In genomic region chr11:134036484-134037092, GRCh38 we compare ENCODE assay signal across 8 cellular contexts. TPM values are rescaled to one million over a fixed set of nuclear protein-coding genes. Genes with fewer than 3 reads are reported as not detected.
DNase-seq lines count a peak whose midpoint lies in the region; ATAC-seq, FAIRE-seq and TF ChIP-seq lines count a peak whose summit lies in the region.

No MANE protein-coding gene starts in this region.

- peak overlapping the region; percentile 78 for H3K4me2 ChIP-seq in mesenchymal stem cell (ENCODE audit: low read length, poor library complexity, severe bottlenecking)

- peak overlapping the region; percentile 77 for H3K4me3 Mint-ChIP-seq in activated naive CD4-positive, alpha-beta T cell treated with anti-CD3 and anti-CD28 coated beads for 36 hours

- peak overlapping the region; percentile 6 for H2AFZ ChIP-seq in mesenchymal stem cell (ENCODE audit: low read depth, low read length)

- H3K36me3 ChIP-seq in bronchial epithelial cell (ENCODE audit: control insufficient read depth, insufficient read depth, low read length) (no peaks in the 10 kb centered on the region), mesenchymal stem cell (ENCODE audit: control insufficient read depth in 1 of 2, insufficient read depth in 2 of 2, low read depth in 1 of 2, low read length in 2 of 2) (no peaks in the 10 kb centered on the region), upper lobe of right lung (no peaks in the 10 kb centered on the region)

- H3K27ac ChIP-seq in mesenchymal stem cell (ENCODE audit: low read length, poor library complexity, severe bottlenecking), result no peak overlapping the region
- peak overlapping the region; percentile 87 for H3K27ac ChIP-seq in upper lobe of right lung

- H3K18ac ChIP-seq in mesenchymal stem cell (ENCODE audit: low read depth in 1 of 2, low read length in 2 of 2), result peak overlapping the region; percentile 26 to 89

- TF ChIP-seq CTCF in bronchial epithelial cell (IDR thresholded peaks at IDR 0.05; ENCODE audit: insufficient read depth, low read length, severe bottlenecking) (no peak), upper lobe of right lung (IDR thresholded peaks at IDR 0.05) (no peak)

- H3K4me1 ChIP-seq in mesenchymal stem cell (ENCODE audit: control insufficient read depth, insufficient read depth, low read depth, low read length) (peaks cover 23% of the 10 kb centered on the region), upper lobe of right lung (peaks cover 29% of the 10 kb centered on the region)

- H3K27me3 ChIP-seq in bronchial epithelial cell (ENCODE audit: control insufficient read depth, insufficient read depth, low read length), result no peaks in the 10 kb centered on the region
- peaks cover 29 to 31% of the 10 kb centered on the region in 2 experiments for H3K27me3 ChIP-seq in mesenchymal stem cell (ENCODE audit: control insufficient read depth in 1 of 2, insufficient read depth in 1 of 2, low read length in 2 of 2)
- no peaks in the 10 kb centered on the region for H3K27me3 ChIP-seq in upper lobe of right lung

- H3K4me1 Mint-ChIP-seq in activated naive CD4-positive, alpha-beta T cell treated with anti-CD3 and anti-CD28 coated beads for 36 hours (ENCODE audit: low read depth), result peaks cover 51% of the 10 kb centered on the region

- peak overlapping the region; percentile 70 for H3K27ac Mint-ChIP-seq in activated naive CD4-positive, alpha-beta T cell treated with anti-CD3 and anti-CD28 coated beads for 36 hours

- H4K91ac ChIP-seq in mesenchymal stem cell (ENCODE audit: low read length), result peak overlapping the region; percentile 53

- peak overlapping the region; percentile 50 for H3K4me3 ChIP-seq in bronchial epithelial cell (ENCODE audit: low read depth, low read length)
- peak overlapping the region; percentile 69 to 87 for H3K4me3 ChIP-seq in mesenchymal stem cell (ENCODE audit: insufficient read depth in 1 of 2, low read depth in 1 of 2, low read length in 2 of 2)
- H3K4me3 ChIP-seq in upper lobe of right lung, result peak overlapping the region; percentile 80

- H3K79me1 ChIP-seq in mesenchymal stem cell (replicated peaks; ENCODE audit: low read length, poor library complexity, severe bottlenecking), result no peaks in the 10 kb centered on the region

- H2BK120ac ChIP-seq in mesenchymal stem cell (ENCODE audit: low read depth, low read length), result peak overlapping the region; percentile 23

- no peaks in the 10 kb centered on the region for H3K27me3 Mint-ChIP-seq in activated naive CD4-positive, alpha-beta T cell treated with anti-CD3 and anti-CD28 coated beads for 36 hours (ENCODE audit: low read depth)

- ATAC-seq in upper lobe of right lung, result no peak

- peak overlapping the region; percentile 6 for H2BK15ac ChIP-seq in mesenchymal stem cell (ENCODE audit: low read depth, poor library complexity, severe bottlenecking)

- no peaks in the 10 kb centered on the region for H3K9me3 ChIP-seq in mesenchymal stem cell (ENCODE audit: control insufficient read depth, low read length)
- H3K9me3 ChIP-seq in upper lobe of right lung, result no peaks in the 10 kb centered on the region

- no peak for FAIRE-seq in bronchial epithelial cell (lab: Jason Lieb, UNC)

- intact Hi-C loops in activated naive CD4-positive, alpha-beta T cell treated with anti-CD3 and anti-CD28 coated beads for 36 hours (cut with micrococcal nuclease), result loop anchor here (1.0 to 2.0 kb wide), 5 partner anchors 32 to 188 kb away; partner anchors contain the start of gene VPS26B
- intact Hi-C loops in upper lobe of right lung (cut with DNase I), result no loop called here

- CTCF ChIA-PET in activated naive CD4-positive, alpha-beta T cell treated with anti-CD3 and anti-CD28 coated beads for 36 hours (lab: Charles Lee), result interaction anchor here (0.6 to 1.9 kb wide), 3 partner anchors 56 to 204 kb away, joined by 3 to 11 read pairs (median 4); no protein-coding TSS in a partner anchor

- peak overlapping the region in 1 of 2 experiments; percentile 42 for H2BK12ac ChIP-seq in mesenchymal stem cell (ENCODE audit: low read length in 2 of 2)

- peak; percentile 22 for DNase-seq in activated naive CD4-positive, alpha-beta T cell treated with anti-CD3 and anti-CD28 coated beads for 36 hours
- DNase-seq in activated naive CD4-positive, alpha-beta T cell treated with Interleukin-2 at 50 U/mL for 16 hours, result no peak
- DNase-seq in bronchial epithelial cell (ENCODE audit: low read depth) (no peak), mesenchymal stem cell (peak; percentile 28), upper lobe of right lung (no peak), kidney tubule cell (ENCODE audit: low spot score) (no peak), NCI-H1694 treated with DMSO at 0.1 percent for 48 hours (lab: John Stamatoyannopoulos, UW) (no peak), NCI-H226 (no peak)

- peak overlapping the region in 1 of 2 experiments; percentile 81 for H3K23ac ChIP-seq in mesenchymal stem cell (ENCODE audit: low read length in 2 of 2)

- H2AK5ac ChIP-seq in mesenchymal stem cell (ENCODE audit: low read length, severe bottlenecking), result no peak overlapping the region

- no peak overlapping the region for H3K14ac ChIP-seq in mesenchymal stem cell (ENCODE audit: low read length in 2 of 2)

- no peaks in the 10 kb centered on the region for H3K9me3 Mint-ChIP-seq in activated naive CD4-positive, alpha-beta T cell treated with anti-CD3 and anti-CD28 coated beads for 36 hours

- H3K36me3 Mint-ChIP-seq in activated naive CD4-positive, alpha-beta T cell treated with anti-CD3 and anti-CD28 coated beads for 36 hours (ENCODE audit: low read depth), result no peaks in the 10 kb centered on the region

- H3K4ac ChIP-seq in mesenchymal stem cell (ENCODE audit: low read depth in 1 of 2, low read length in 2 of 2), result peak overlapping the region; percentile 39 to 82

- no peak overlapping the region for H2BK5ac ChIP-seq in mesenchymal stem cell (ENCODE audit: low read depth, low read length, poor library complexity, severe bottlenecking)

- H4K8ac ChIP-seq in mesenchymal stem cell (ENCODE audit: low read length), result peak overlapping the region; percentile 77

- 18% methylated on average over 17 of the region's 37 CpGs for WGBS in mesenchymal stem cell

- H3K9ac ChIP-seq in mesenchymal stem cell (ENCODE audit: low read length), result peak overlapping the region; percentile 79

RNA-seq across cellular contexts. Expression of gene JAM3, which starts 32.3 kb away (rescaled TPM):
- 1 to 10 TPM; 4.0 to 6.4 TPM for total RNA-seq in activated naive CD4-positive, alpha-beta T cell treated with anti-CD3 and anti-CD28 coated beads for 36 hours
- total RNA-seq in bronchial epithelial cell (0.26 and 1.6 TPM in 2 replicates), upper lobe of right lung (26.9 TPM)
- 56.5 TPM for polyA plus RNA-seq in mesenchymal stem cell (2013, experiment 1 of 2)
- 57.3 TPM for polyA plus RNA-seq in mesenchymal stem cell (2013, experiment 2 of 2)

Comparison
In these comparisons a context has a peak if more than half of its experiments do, and no peak if none do; other contexts are left out.
1. DNase-seq: peak in activated naive CD4-positive, alpha-beta T cell treated with anti-CD3 and anti-CD28 coated beads for 36 hours (single experiment) and mesenchymal stem cell (single experiment); none in activated naive CD4-positive, alpha-beta T cell treated with Interleukin-2 at 50 U/mL for 16 hours (single experiment), bronchial epithelial cell (single experiment), upper lobe of right lung (single experiment), kidney tubule cell (single experiment), NCI-H1694 treated with DMSO at 0.1 percent for 48 hours (single experiment) and NCI-H226 (single experiment).
2. Peak in every context shown above with its lines, with median percentiles within 50 percentile points of each other: H3K4me3 ChIP-seq.